ENCODE assay signal across 22 cellular contexts in genomic region chr7:100011516-100011915, GRCh38. TPM values are rescaled to one million over a fixed set of nuclear protein-coding genes. Genes with fewer than 3 reads are reported as not detected.
"Had no signal": no experiment of that assay in that cellular context is flagged by ENCODE, and none has a peak within 500 bp of the region (broad histone marks: within the 10 kb centered on the region; RNA-seq: fewer than 3 reads in every experiment).

No MANE protein-coding gene starts in this region.

- H3K9me3 ChIP-seq: gastrocnemius medialis, left lung, right atrium auricular region had no signal

- FAIRE-seq: kidney had no signal

- H3K36me3 Mint-ChIP-seq: activated naive CD8-positive, alpha-beta T cell; T-cell had no signal

- ATAC-seq: activated CD8-positive, alpha-beta T cell treated with anti-CD3 and anti-CD28 coated beads, Interleukin-2, amount 10 ng/mL, durations not matched to agents 7 days and 5 days; esophagus mucosa; gastrocnemius medialis; left lung; SK-N-SH treated with all-trans-retinoic acid at 6 μM for 48 hours; stimulated activated naive CD8-positive, alpha-beta T cell treated with anti-CD3 and anti-CD28 coated beads, Interleukin-15, Interleukin-2, amounts not matched to agents 100 U/mL and 50 U/mL, for 24 hours; T-cell had no signal

- H3K36me3 ChIP-seq: gastrocnemius medialis, left lung had no signal

- H3K27me3 Mint-ChIP-seq: activated naive CD8-positive, alpha-beta T cell had no signal

- H3K27ac Mint-ChIP-seq: activated B cell treated with CpG ODN at 0.5 μM for 24 hours; activated CD8-positive, alpha-beta T cell treated with anti-CD3 and anti-CD28 coated beads, Interleukin-2, amount 10 ng/mL, durations not matched to agents 7 days and 5 days; activated naive CD8-positive, alpha-beta T cell; activated T-cell treated with anti-CD3 and anti-CD28 coated beads, Interleukin-2, amount 50 U/mL, for 24 hours; activated T-helper 2 cell treated with anti-CD3 and anti-CD28 coated beads, Interferon-gamma antibody, Interleukin-2, Interleukin-4, amounts not matched to agents 10 μg/mL and 5 μg/mL and 100 μg/mL, durations not matched to agents 14 hours and 24 hours and 36 hours; T-cell had no signal

- DNase-seq: activated B cell treated with CpG ODN at 0.5 μM for 24 hours; activated CD4-positive, alpha-beta T cell treated with anti-CD3 and anti-CD28 coated beads for 48 hours; activated CD8-positive, alpha-beta T cell treated with anti-CD3 and anti-CD28 coated beads, Interleukin-2, amount 10 ng/mL, durations not matched to agents 7 days and 5 days; activated T-cell treated with anti-CD3 and anti-CD28 coated beads, Interleukin-2, amount 50 U/mL, for 24 hours; effector CD8-positive, alpha-beta T cell; gastrocnemius medialis; head of caudate nucleus; left lung; mammary epithelial cell; posterior cingulate gyrus; stimulated activated CD4-positive, alpha-beta T cell treated with anti-CD3 and anti-CD28 coated beads, Interleukin-2, amount 100 ng/mL, for 24 hours; stimulated activated naive CD8-positive, alpha-beta T cell treated with anti-CD3 and anti-CD28 coated beads, Interleukin-15, Interleukin-2, amounts not matched to agents 100 U/mL and 50 U/mL, for 24 hours; T-cell; trophoblast cell had no signal

- H3K27ac ChIP-seq: gastrocnemius medialis, left lung, right atrium auricular region had no signal

- H3K9me3 Mint-ChIP-seq: activated B cell treated with CpG ODN at 0.5 μM for 24 hours; activated T-cell treated with anti-CD3 and anti-CD28 coated beads, Interleukin-2, amount 50 U/mL, for 24 hours; activated T-helper 2 cell treated with anti-CD3 and anti-CD28 coated beads, Interferon-gamma antibody, Interleukin-2, Interleukin-4, amounts not matched to agents 10 μg/mL and 5 μg/mL and 100 μg/mL, durations not matched to agents 14 hours and 24 hours and 36 hours; T-cell had no signal

- H3K27me3 ChIP-seq: gastrocnemius medialis, left lung, right atrium auricular region had no signal

- H3K4me3 ChIP-seq: gastrocnemius medialis, left lung, right atrium auricular region had no signal

- H3K4me3 Mint-ChIP-seq: activated B cell treated with CpG ODN at 0.5 μM for 24 hours; activated CD8-positive, alpha-beta T cell treated with anti-CD3 and anti-CD28 coated beads, Interleukin-2, amount 10 ng/mL, durations not matched to agents 7 days and 5 days; activated naive CD8-positive, alpha-beta T cell; activated T-cell treated with anti-CD3 and anti-CD28 coated beads, Interleukin-2, amount 50 U/mL, for 24 hours; T-cell had no signal

RNA-seq across cellular contexts. Expression of gene AZGP1, which starts 35.7 kb away (rescaled TPM):
- total RNA-seq: activated B cell treated with CpG ODN at 0.5 μM for 24 hours; activated CD8-positive, alpha-beta T cell treated with anti-CD3 and anti-CD28 coated beads, Interleukin-2, amount 10 ng/mL, durations not matched to agents 7 days and 5 days; activated T-helper 2 cell treated with anti-CD3 and anti-CD28 coated beads, Interferon-gamma antibody, Interleukin-2, Interleukin-4, amounts not matched to agents 10 μg/mL and 5 μg/mL and 100 μg/mL, durations not matched to agents 14 hours and 24 hours and 36 hours; myocyte; temporal lobe had no signal
